Comparison of ENCODE assay signal across 10 cellular contexts in genomic region chr1:67889940-67890567, GRCh38. TPM values are rescaled to one million over a fixed set of nuclear protein-coding genes. Genes with fewer than 3 reads are reported as not detected.
DNase-seq lines count a peak whose midpoint lies in the region; ATAC-seq and TF ChIP-seq lines count a peak whose summit lies in the region.
"Had no signal": no experiment of that assay in that cellular context is flagged by ENCODE, and none has a peak within 500 bp of the region (broad histone marks: within the 10 kb centered on the region; RNA-seq: fewer than 3 reads in every experiment).

No MANE protein-coding gene starts in this region.

- DNase-seq in stimulated activated CD4-positive, alpha-beta T cell treated with anti-CD3 and anti-CD28 coated beads, Interleukin-12 subunit alpha, Interleukin-12 subunit beta, amount 100 ng/mL, for 48 hours (ENCODE audit: low read depth in 2 of 3, low spot score in 1 of 3), result peak in 2 of 3 donors; percentile 2 to 3
- DNase-seq in stimulated activated CD4-positive, alpha-beta T cell treated with anti-CD3 and anti-CD28 coated beads, Interleukin-4, amount 100 ng/mL, for 4 hours, result no peak
- DNase-seq in RWPE2 (ENCODE audit: low spot score) (no peak), fibroblast of the aortic adventitia (ENCODE audit: low read depth) (peak; percentile 87), upper lobe of right lung (no peak), GM13976 (ENCODE audit: low spot score) (no peak), Right ventricle myocardium superior (no peak), NCI-H526 treated with DMSO at 0.1 percent for 48 hours (lab: John Stamatoyannopoulos, UW) (no peak)
- DNase-seq: activated naive CD8-positive, alpha-beta T cell treated with anti-CD3 and anti-CD28 coated beads, Interleukin-2, amount 10 ng/mL, durations not matched to agents 7 days and 5 days; right cardiac atrium had no signal

- H3K27ac ChIP-seq in RWPE2 (ENCODE audit: poor library complexity, severe bottlenecking), result peak overlapping the region; percentile 45
- H3K27ac ChIP-seq in upper lobe of right lung, result no peak overlapping the region

- H3K36me3 ChIP-seq in RWPE2 (ENCODE audit: low read depth), result no peaks in the 10 kb centered on the region
- no peaks in the 10 kb centered on the region for H3K36me3 ChIP-seq in upper lobe of right lung

- in situ Hi-C loops in GM13976 (cut with MboI; ENCODE audit: low sequenced_read_pairs, unreplicated experiment), result no loop called here

- H3K4me3 ChIP-seq in RWPE2 (ENCODE audit: severe bottlenecking), result no peak overlapping the region
- no peak overlapping the region for H3K4me3 ChIP-seq in fibroblast of the aortic adventitia (ENCODE audit: low read depth, low read length)
- no peak overlapping the region for H3K4me3 ChIP-seq in upper lobe of right lung

- TF ChIP-seq CTCF in RWPE2 (IDR thresholded peaks at IDR 0.05; ENCODE audit: poor library complexity, severe bottlenecking) (no peak), fibroblast of the aortic adventitia (IDR thresholded peaks at IDR 0.05; ENCODE audit: insufficient read depth, low read length) (no peak), upper lobe of right lung (IDR thresholded peaks at IDR 0.05) (no peak), GM13976 (IDR thresholded peaks at IDR 0.05; ENCODE audit: borderline replicate concordance, control extremely low read depth, extremely low read depth, insufficient read depth, missing control alignments) (no peak)

- H3K4me1 ChIP-seq in RWPE2 (ENCODE audit: insufficient read depth, poor library complexity, severe bottlenecking) (peaks cover 28% of the 10 kb centered on the region), upper lobe of right lung (no peaks in the 10 kb centered on the region)

- intact Hi-C loops in upper lobe of right lung (cut with DNase I), result no loop called here
- intact Hi-C loops in Right ventricle myocardium superior (cut with DNase I), result no loop called here

- peak; percentile 96 for ATAC-seq in RWPE2 (ENCODE audit: low read depth)
- peak; percentile 76 for ATAC-seq in upper lobe of right lung
- ATAC-seq in Right ventricle myocardium superior (ENCODE audit: poor library complexity), result no peak

- H3K27me3 ChIP-seq in RWPE2 (ENCODE audit: insufficient read depth, poor library complexity, severe bottlenecking) (no peaks in the 10 kb centered on the region), upper lobe of right lung (no peaks in the 10 kb centered on the region)

- H3K9me3 ChIP-seq in RWPE2 (ENCODE audit: severe bottlenecking), result no peaks in the 10 kb centered on the region
- no peaks in the 10 kb centered on the region for H3K9me3 ChIP-seq in upper lobe of right lung

RNA-seq across cellular contexts. Expression of gene GNG12, which starts 56.8 kb away (rescaled TPM):
- total RNA-seq in fibroblast of the aortic adventitia (ENCODE audit: low replicate concordance) (91.1 and 455 TPM in 2 replicates), upper lobe of right lung (59.8 TPM), Right ventricle myocardium superior (31.9 TPM)
- total RNA-seq: activated naive CD8-positive, alpha-beta T cell treated with anti-CD3 and anti-CD28 coated beads, Interleukin-2, amount 10 ng/mL, durations not matched to agents 7 days and 5 days had no signal

Comparison
In these comparisons a context has a peak if more than half of its experiments do, and no peak if none do; other contexts are left out.
1. DNase-seq: peak in stimulated activated CD4-positive, alpha-beta T cell treated with anti-CD3 and anti-CD28 coated beads, Interleukin-12 subunit alpha, Interleukin-12 subunit beta, amount 100 ng/mL, for 48 hours (2 of 3) and fibroblast of the aortic adventitia (single experiment); none in stimulated activated CD4-positive, alpha-beta T cell treated with anti-CD3 and anti-CD28 coated beads, Interleukin-4, amount 100 ng/mL, for 4 hours (0 of 2), RWPE2 (single experiment), upper lobe of right lung (single experiment), GM13976 (single experiment), Right ventricle myocardium superior (single experiment) and NCI-H526 treated with DMSO at 0.1 percent for 48 hours (single experiment).